14 cellular contexts compared by ENCODE assay signal in genomic region chr3:13407926-13408325, GRCh38.
"Had no signal": no experiment of that assay in that cellular context is flagged by ENCODE, and none has a peak within 500 bp of the region (broad histone marks: within the 10 kb centered on the region; RNA-seq: fewer than 3 reads in every experiment).

No MANE protein-coding gene starts in this region.

- H3K4me3 Mint-ChIP-seq: activated naive CD4-positive, alpha-beta T cell treated with anti-CD3 and anti-CD28 coated beads, Interleukin-2, amount 10 ng/mL, durations not matched to agents 7 days and 5 days; mesothelial cell of epicardium; neural crest cell had no signal

- DNase-seq: activated CD4-positive, alpha-beta T cell treated with anti-CD3 and anti-CD28 coated beads, Interleukin-2, amount 50 U/mL, for 4 hours; activated naive CD4-positive, alpha-beta T cell treated with anti-CD3 and anti-CD28 coated beads, Interleukin-2, amount 10 ng/mL, durations not matched to agents 7 days and 5 days; activated T-cell treated with anti-CD3 and anti-CD28 coated beads for 4 hours; dermis blood vessel endothelial cell; retina; stimulated activated naive CD4-positive, alpha-beta T cell treated with Interleukin-2 at 50 U/mL for 16 hours; SW 1271; T-helper 2 cell; thyroid gland had no signal

- H3K9me3 ChIP-seq: thyroid gland had no signal

- H3K4me1 Mint-ChIP-seq: mesothelial cell of epicardium had no signal

- H3K27ac Mint-ChIP-seq: mesothelial cell of epicardium had no signal

- H3K36me3 ChIP-seq: thyroid gland had no signal

- H3K27me3 ChIP-seq: thyroid gland had no signal

- H3K27ac ChIP-seq: thyroid gland had no signal

- H3K27me3 Mint-ChIP-seq: activated naive CD4-positive, alpha-beta T cell treated with anti-CD3 and anti-CD28 coated beads, Interleukin-2, amount 10 ng/mL, durations not matched to agents 7 days and 5 days had no signal

- H3K4me3 ChIP-seq: lung, thyroid gland had no signal

- ATAC-seq: left lobe of liver had no signal

- FAIRE-seq: kidney had no signal

- H3K4me1 ChIP-seq: thyroid gland had no signal
